ENCODE assay signal across 1 cellular context in the genomic region with DNA sequence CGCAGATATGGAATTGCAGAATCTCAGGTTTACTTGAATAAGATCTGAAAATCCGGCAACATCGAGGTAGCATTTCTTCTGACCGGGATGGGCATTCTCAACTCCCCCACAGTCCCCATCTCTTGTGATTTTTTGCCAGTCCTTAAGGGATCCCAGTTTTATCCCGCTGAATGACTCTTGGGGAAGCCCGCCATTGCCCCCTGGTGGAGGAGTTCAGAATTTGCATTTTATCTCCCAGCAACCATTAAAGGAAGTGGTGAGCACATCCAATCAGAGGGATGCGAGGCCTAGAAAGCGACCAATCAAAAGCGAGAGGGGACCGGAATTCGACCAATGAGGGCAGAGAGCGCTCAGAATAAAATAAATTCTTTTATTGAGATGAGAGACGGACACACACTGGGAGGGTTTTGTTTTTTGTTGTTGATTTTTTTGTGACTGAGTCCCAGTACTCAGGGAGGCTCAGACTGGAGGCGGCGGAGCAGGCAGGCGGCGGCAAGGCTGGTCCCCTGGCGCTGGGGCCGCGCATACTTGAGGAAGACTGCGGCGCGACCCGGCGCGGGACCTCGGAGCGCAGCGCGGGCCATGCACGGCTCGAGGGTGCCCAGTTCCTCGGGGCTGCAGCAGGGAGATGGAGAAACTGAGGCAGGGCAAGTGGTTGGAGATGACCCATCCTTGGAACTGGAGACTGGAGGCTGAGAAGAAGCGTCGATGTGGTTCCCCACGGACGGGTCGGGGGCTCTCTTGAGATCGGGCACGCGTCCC.
A peak's percentile ranks its signal among the peaks of the same experiment; 100 is the strongest.
TF ChIP-seq lines count a peak whose summit lies in the region.

No MANE protein-coding gene starts in this region.

TF ChIP-seq in HEK293, 187 proteins besides CTCF, POLR2A, EP300 and RAD21 (continued from another document and continues in another):
- no peak for TF ChIP-seq ZNF785 (tag by site-specific recombination; IDR thresholded peaks at IDR 0.05)
- no peak for TF ChIP-seq ZBTB11 (tag by site-specific recombination; conservative IDR thresholded peaks at IDR 0.05; ENCODE audit: low read depth)
- no peak for TF ChIP-seq ZNF169 (tag by site-specific recombination; IDR thresholded peaks at IDR 0.05)
- no peak for TF ChIP-seq ZNF544 (tag by site-specific recombination; IDR thresholded peaks at IDR 0.05)
- TF ChIP-seq ZNF354C (tag by site-specific recombination; IDR thresholded peaks at IDR 0.05; ENCODE audit: borderline replicate concordance, low read depth): no peak
- no peak; the same call in 1 of the 2 replicates for TF ChIP-seq ZSCAN30 (tag by site-specific recombination; IDR thresholded peaks at IDR 0.05)
- no peak for TF ChIP-seq ZNF768 (tag by site-specific recombination; IDR thresholded peaks at IDR 0.05)
- TF ChIP-seq SETDB1 (IDR thresholded peaks at IDR 0.05; ENCODE audit: insufficient read length, low read length): no peak
- TF ChIP-seq KLF17 (tag by site-specific recombination; IDR thresholded peaks at IDR 0.05): peak; percentile 33
- TF ChIP-seq ZNF132 (tag by site-specific recombination; IDR thresholded peaks at IDR 0.05; ENCODE audit: borderline replicate concordance): no peak
- TF ChIP-seq ZNF404 (tag by site-specific recombination; IDR thresholded peaks at IDR 0.05): no peak
- TF ChIP-seq YY1 (tag by site-specific recombination; IDR thresholded peaks at IDR 0.05): no peak
- no peak for TF ChIP-seq ZNF449 (tag by site-specific recombination; IDR thresholded peaks at IDR 0.05)
- TF ChIP-seq MZF1 (tag by site-specific recombination; IDR thresholded peaks at IDR 0.05; ENCODE audit: borderline replicate concordance): peak; percentile 90; the same call in 1 of the 2 replicates
- no peak for TF ChIP-seq ZBTB8A (tag by site-specific recombination; IDR thresholded peaks at IDR 0.05)
- no peak; the same call in 1 of the 2 replicates for TF ChIP-seq ZBTB10 (tag by site-specific recombination; IDR thresholded peaks at IDR 0.05)
- peak; percentile 82 for TF ChIP-seq SP2 (tag by site-specific recombination; IDR thresholded peaks at IDR 0.05)
- TF ChIP-seq, protein P1, sequence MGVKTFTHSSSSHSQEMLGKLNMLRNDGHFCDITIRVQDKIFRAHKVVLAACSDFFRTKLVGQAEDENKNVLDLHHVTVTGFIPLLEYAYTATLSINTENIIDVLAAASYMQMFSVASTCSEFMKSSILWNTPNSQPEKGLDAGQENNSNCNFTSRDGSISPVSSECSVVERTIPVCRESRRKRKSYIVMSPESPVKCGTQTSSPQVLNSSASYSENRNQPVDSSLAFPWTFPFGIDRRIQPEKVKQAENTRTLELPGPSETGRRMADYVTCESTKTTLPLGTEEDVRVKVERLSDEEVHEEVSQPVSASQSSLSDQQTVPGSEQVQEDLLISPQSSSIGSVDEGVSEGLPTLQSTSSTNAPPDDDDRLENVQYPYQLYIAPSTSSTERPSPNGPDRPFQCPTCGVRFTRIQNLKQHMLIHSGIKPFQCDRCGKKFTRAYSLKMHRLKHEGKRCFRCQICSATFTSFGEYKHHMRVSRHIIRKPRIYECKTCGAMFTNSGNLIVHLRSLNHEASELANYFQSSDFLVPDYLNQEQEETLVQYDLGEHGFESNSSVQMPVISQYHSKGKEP (tag by site-specific recombination; IDR thresholded peaks at IDR 0.05): no peak
- no peak for TF ChIP-seq MEIS1 (CRISPR knock-in tag; IDR thresholded peaks at IDR 0.05; ENCODE audit: borderline replicate concordance)
- no peak for TF ChIP-seq TRIM28 (IDR thresholded peaks at IDR 0.05; ENCODE audit: borderline replicate concordance, low read length)
- no peak for TF ChIP-seq GLIS2 (tag by site-specific recombination; IDR thresholded peaks at IDR 0.05)
- TF ChIP-seq ZNF664 (tag by site-specific recombination; IDR thresholded peaks at IDR 0.05): no peak
- TF ChIP-seq ZNF133 (tag by site-specific recombination; IDR thresholded peaks at IDR 0.05): no peak
- TF ChIP-seq ZFHX2 (tag by site-specific recombination; conservative IDR thresholded peaks at IDR 0.05): 0 out of 2 replicates have a peak, but pooled peaks have one; percentile 3
- TF ChIP-seq IKZF3 (tag by site-specific recombination; IDR thresholded peaks at IDR 0.05): peak; percentile 63; the same call in 1 of the 2 replicates
- TF ChIP-seq ZNF394 (tag by site-specific recombination; IDR thresholded peaks at IDR 0.05; ENCODE audit: borderline replicate concordance): 0 out of 2 replicates have a peak, but pooled peaks have one; percentile 26
- TF ChIP-seq ZNF174 (tag by site-specific recombination; IDR thresholded peaks at IDR 0.05): peak; percentile 75; the same call in 1 of the 2 replicates
- TF ChIP-seq ZNF518A (tag by site-specific recombination; conservative IDR thresholded peaks at IDR 0.05; ENCODE audit: low read depth): no peak
- no peak for TF ChIP-seq GLI4 (tag by site-specific recombination; IDR thresholded peaks at IDR 0.05)
- TF ChIP-seq RBAK (tag by site-specific recombination; IDR thresholded peaks at IDR 0.05): no peak
- peak; percentile 93 for TF ChIP-seq ZBTB48 (tag by site-specific recombination; IDR thresholded peaks at IDR 0.05)
- TF ChIP-seq ZNF248 (tag by site-specific recombination; IDR thresholded peaks at IDR 0.05): no peak
- no peak for TF ChIP-seq ZNF776 (tag by site-specific recombination; IDR thresholded peaks at IDR 0.05; ENCODE audit: borderline replicate concordance)
- TF ChIP-seq ZNF660 (tag by site-specific recombination; IDR thresholded peaks at IDR 0.05): peak; percentile 92
- TF ChIP-seq ZNF830 (tag by site-specific recombination; IDR thresholded peaks at IDR 0.05; ENCODE audit: low read depth): no peak
- TF ChIP-seq TCF7L2 (IDR thresholded peaks at IDR 0.05; ENCODE audit: borderline replicate concordance, low read depth, low read length): no peak
- TF ChIP-seq ZXDB (tag by site-specific recombination; IDR thresholded peaks at IDR 0.05): no peak
- no peak for TF ChIP-seq ZBTB1 (tag by site-specific recombination; IDR thresholded peaks at IDR 0.05)
- peak; percentile 34 for TF ChIP-seq ZNF335 (tag by site-specific recombination; conservative IDR thresholded peaks at IDR 0.05)
- TF ChIP-seq HIC1 (tag by site-specific recombination; IDR thresholded peaks at IDR 0.05): no peak
- TF ChIP-seq ZBTB17 (tag by site-specific recombination; IDR thresholded peaks at IDR 0.05): no peak
- TF ChIP-seq ZNF366 (tag by site-specific recombination; conservative IDR thresholded peaks at IDR 0.05): no peak
- TF ChIP-seq ZNF311 (tag by site-specific recombination; IDR thresholded peaks at IDR 0.05; ENCODE audit: borderline replicate concordance): 0 out of 2 replicates have a peak, but pooled peaks have one; percentile 62
- no peak for TF ChIP-seq SCRT2 (tag by site-specific recombination; IDR thresholded peaks at IDR 0.05)
